1 cellular context compared by ENCODE assay signal in the genomic region with DNA sequence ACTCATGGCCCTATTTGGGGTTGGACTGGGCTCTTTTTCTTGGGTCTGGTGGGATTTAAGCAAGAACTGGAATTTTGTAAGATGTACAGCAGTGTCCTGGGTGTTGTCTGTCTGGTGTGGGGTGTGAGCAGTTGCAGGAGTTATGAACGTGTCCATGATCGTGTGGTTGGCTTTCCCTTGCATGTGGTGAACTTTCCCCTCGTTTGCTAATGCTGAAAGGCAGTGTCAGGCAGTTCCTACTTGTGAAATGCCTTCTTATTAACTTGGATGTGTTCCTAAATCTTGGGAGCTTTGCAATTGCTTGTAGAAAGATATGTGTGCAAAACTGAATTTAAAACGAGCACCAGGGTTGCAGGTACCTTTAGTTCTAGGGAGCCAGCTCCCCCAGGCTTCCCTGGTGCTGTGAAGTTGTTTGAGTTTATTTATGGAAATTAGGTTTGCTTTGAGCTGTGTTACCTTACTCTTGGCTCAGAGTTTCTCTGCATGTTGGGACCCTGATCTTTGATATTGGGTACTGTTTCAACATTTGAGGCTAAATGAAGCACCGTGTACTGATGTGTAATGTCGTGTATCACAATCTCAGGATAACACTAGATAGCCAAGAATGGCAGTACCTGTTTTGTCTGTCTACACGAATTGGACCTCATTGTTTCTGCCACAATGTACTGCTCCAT.
TF ChIP-seq lines count a peak whose summit lies in the region.

No MANE protein-coding gene starts in this region.

TF ChIP-seq in H1, 55 proteins besides CTCF, POLR2A, EP300 and RAD21 (continued from another document):
- TF ChIP-seq CEBPB (IDR thresholded peaks at IDR 0.05; ENCODE audit: low read depth, low read length) = no peak
